Comparison of ENCODE assay signal across 12 cellular contexts in genomic region chr12:96046543-96047137, GRCh38. TPM values are rescaled to one million over a fixed set of nuclear protein-coding genes. Genes with fewer than 3 reads are reported as not detected.
DNase-seq lines count a peak whose midpoint lies in the region; ATAC-seq and TF ChIP-seq lines count a peak whose summit lies in the region.
"Had no signal": no experiment of that assay in that cellular context is flagged by ENCODE, and none has a peak within 500 bp of the region (broad histone marks: within the 10 kb centered on the region; RNA-seq: fewer than 3 reads in every experiment).

No MANE protein-coding gene starts in this region.

- no peaks in the 10 kb centered on the region for H4K20me1 ChIP-seq in BLaER1 treated with 17β-estradiol and CSF1 and Interleukin-3, amounts not matched to agents 10 nM and 100 nM
- H4K20me1 ChIP-seq in neural progenitor cell (ENCODE audit: low read depth), result no peaks in the 10 kb centered on the region

- no peak for TF ChIP-seq CTCF in neural progenitor cell (IDR thresholded peaks at IDR 0.05)

- no peak overlapping the region for H2AFZ ChIP-seq in neural progenitor cell (replicated peaks)

- H3K9ac ChIP-seq in BLaER1 treated with 17β-estradiol and CSF1 and Interleukin-3, amounts not matched to agents 10 nM and 100 nM, result no peak overlapping the region
- no peak overlapping the region for H3K9ac ChIP-seq in neural progenitor cell

- H3K4me1 Mint-ChIP-seq in activated naive CD8-positive, alpha-beta T cell (ENCODE audit: low read depth), result peaks cover 43% of the 10 kb centered on the region
- peaks cover 41% of the 10 kb centered on the region for H3K4me1 Mint-ChIP-seq in memory B cell
- peaks cover 18% of the 10 kb centered on the region for H3K4me1 Mint-ChIP-seq in neural progenitor cell

- H3K36me3 ChIP-seq in BLaER1 treated with 17β-estradiol and CSF1 and Interleukin-3, amounts not matched to agents 10 nM and 100 nM, result no peaks in the 10 kb centered on the region
- H3K36me3 ChIP-seq in neural progenitor cell, result no peaks in the 10 kb centered on the region

- H3K9me3 Mint-ChIP-seq in activated naive CD8-positive, alpha-beta T cell (ENCODE audit: low read depth), result no peaks in the 10 kb centered on the region
- H3K9me3 Mint-ChIP-seq in memory B cell (no peaks in the 10 kb centered on the region), neural progenitor cell (peaks cover 1% of the 10 kb centered on the region)

- peaks cover 32 to 69% (median 53%) of the 10 kb centered on the region in 10 experiments for H3K4me1 ChIP-seq in BLaER1 treated with 17β-estradiol and CSF1 and Interleukin-3, amounts not matched to agents 10 nM and 100 nM
- no peaks in the 10 kb centered on the region for H3K4me1 ChIP-seq in neural progenitor cell

- no peaks in the 10 kb centered on the region for H3K36me3 Mint-ChIP-seq in activated naive CD8-positive, alpha-beta T cell
- H3K36me3 Mint-ChIP-seq in memory B cell (no peaks in the 10 kb centered on the region), neural progenitor cell (no peaks in the 10 kb centered on the region)

- H3K4me3 ChIP-seq in BLaER1 treated with 17β-estradiol and CSF1 and Interleukin-3, amounts not matched to agents 10 nM and 100 nM, result no peak overlapping the region
- no peak overlapping the region for H3K4me3 ChIP-seq in neural progenitor cell
- H3K4me3 ChIP-seq: skin epidermis had no signal

- peak; percentile 3 for ATAC-seq in GM19324 (IDR thresholded peaks at IDR 0.05; ENCODE audit: low FRiP score, unreplicated experiment)
- ATAC-seq in memory B cell (ENCODE audit: low read depth), result no peak
- no peak for ATAC-seq in HG02678 (IDR thresholded peaks at IDR 0.05; ENCODE audit: unreplicated experiment)

- DNase-seq in memory B cell (ENCODE audit: low spot score in 2 of 2) (no peak), SK-N-DZ (ENCODE audit: low spot score) (no peak), neural progenitor cell (ENCODE audit: low spot score) (no peak), AG08396 (ENCODE audit: low spot score) (no peak)
- DNase-seq: activated CD8-positive, alpha-beta memory T cell treated with anti-CD3 and anti-CD28 coated beads for 24 hours; NCI-H1694 had no signal

- H3K4me3 Mint-ChIP-seq in activated naive CD8-positive, alpha-beta T cell, result peak overlapping the region; percentile 15
- H3K4me3 Mint-ChIP-seq in memory B cell, result peak overlapping the region; percentile 22
- H3K4me3 Mint-ChIP-seq in neural progenitor cell, result no peak overlapping the region

- H3K27me3 Mint-ChIP-seq in activated naive CD8-positive, alpha-beta T cell, result no peaks in the 10 kb centered on the region
- H3K27me3 Mint-ChIP-seq in memory B cell (no peaks in the 10 kb centered on the region), neural progenitor cell (ENCODE audit: insufficient read depth, low read depth) (no peaks in the 10 kb centered on the region)

- no peaks in the 10 kb centered on the region for H3F3A ChIP-seq in neural progenitor cell (ENCODE audit: low read depth)

- peak overlapping the region; percentile 90 for H3K27ac Mint-ChIP-seq in activated naive CD8-positive, alpha-beta T cell
- H3K27ac Mint-ChIP-seq in memory B cell (peak overlapping the region; percentile 84), neural progenitor cell (no peak overlapping the region)

- H3K79me2 ChIP-seq in neural progenitor cell (ENCODE audit: low read depth), result no peaks in the 10 kb centered on the region

- no peaks in the 10 kb centered on the region for H3K27me3 ChIP-seq in BLaER1 treated with 17β-estradiol and CSF1 and Interleukin-3, amounts not matched to agents 10 nM and 100 nM
- no peaks in the 10 kb centered on the region for H3K27me3 ChIP-seq in neural progenitor cell

- peak overlapping the region in 10 of 11 experiments; percentile 6 to 89 (median 58); a peak in 11 of 22 replicates for H3K4me2 ChIP-seq in BLaER1 treated with 17β-estradiol and CSF1 and Interleukin-3, amounts not matched to agents 10 nM and 100 nM
- H3K4me2 ChIP-seq in neural progenitor cell, result no peak overlapping the region

- H3K27ac ChIP-seq in BLaER1 treated with 17β-estradiol and CSF1 and Interleukin-3, amounts not matched to agents 10 nM and 100 nM, result peak overlapping the region in 3 of 11 experiments; percentile 2 to 69 (median 24); a peak in 2 of 22 replicates
- H3K27ac ChIP-seq in neural progenitor cell, result no peak overlapping the region

- peaks cover 0 to 17% (median 0%) of the 10 kb centered on the region in 11 experiments; a peak in 7 of 22 replicates for H3K9me3 ChIP-seq in BLaER1 treated with 17β-estradiol and CSF1 and Interleukin-3, amounts not matched to agents 10 nM and 100 nM (replicated peaks in 1 of 11)
- no peaks in the 10 kb centered on the region for H3K9me3 ChIP-seq in neural progenitor cell (ENCODE audit: low read depth)

RNA-seq across cellular contexts. Expression of gene LTA4H, which starts 11.3 kb away (rescaled TPM):
- polyA plus RNA-seq in SK-N-DZ (2014; cell fraction: cytosol; rRNA removed), result 93.9 and 94.6 TPM in 2 replicates
- polyA plus RNA-seq in SK-N-DZ (2014; cell fraction: nucleus; rRNA removed), result 75.9 and 82.5 TPM in 2 replicates
- 230 and 266 TPM in 2 replicates for total RNA-seq in neural progenitor cell (ENCODE audit: low replicate concordance)

RNA-seq across cellular contexts. Expression of gene HAL, which starts 50.5 kb away (rescaled TPM):
- 0.12 TPM in 1 of 2 replicates, not detected in the other for polyA plus RNA-seq in SK-N-DZ (2014; cell fraction: cytosol; rRNA removed)
- 0.04 and 0.17 TPM in 2 replicates for polyA plus RNA-seq in SK-N-DZ (2014; cell fraction: nucleus; rRNA removed)
- 0.06 and 0.12 TPM in 2 replicates for total RNA-seq in neural progenitor cell (ENCODE audit: low replicate concordance)
- total RNA-seq: myocyte had no signal
